ENCODE assay signal across 8 cellular contexts in genomic region chr3:197627772-197628523, GRCh38.
DNase-seq lines count a peak whose midpoint lies in the region; ATAC-seq and TF ChIP-seq lines count a peak whose summit lies in the region.
"Not testable (repeated sequence)": the region's sequence is repeated elsewhere in the genome, so short reads cannot be mapped to it uniquely, and the experiment has no call there.

No MANE protein-coding gene starts in this region.

- H3K9ac ChIP-seq in mucosa of rectum (ENCODE audit: low read depth in 1 of 2, low read length in 2 of 2) = peak overlapping the region; percentile 56 to 85

- DNase-seq in BE2C = peak; percentile 96
- DNase-seq in SK-N-DZ (ENCODE audit: low spot score) = peak; percentile 88
- DNase-seq in activated naive CD4-positive, alpha-beta T cell treated with anti-CD3 and anti-CD28 coated beads, Interleukin-2, amount 50 U/mL, for 16 hours = peak; percentile 88
- peak; percentile 68 for DNase-seq in fibroblast of the aortic adventitia (ENCODE audit: low read depth)
- peak; percentile 79 to 90 (median 88) for DNase-seq in stimulated activated CD4-positive, alpha-beta T cell treated with anti-CD3 and anti-CD28 coated beads, TNF-alpha, amount 100 ng/mL, for 24 hours (ENCODE audit: low read depth in 3 of 3)

- H3K27ac ChIP-seq in mucosa of rectum (ENCODE audit: low read depth in 2 of 2, low read length in 2 of 2) = peak overlapping the region; percentile 82 to 91

- TF ChIP-seq CTCF in BE2C (IDR thresholded peaks at IDR 0.05; ENCODE audit: low read depth, low read length); fibroblast of the aortic adventitia (IDR thresholded peaks at IDR 0.05; ENCODE audit: insufficient read depth, low read length): not testable (repeated sequence)

- H3K4me3 ChIP-seq in BE2C (ENCODE audit: low read depth, low read length) (peak overlapping the region; percentile 69), fibroblast of the aortic adventitia (ENCODE audit: low read depth, low read length) (peak overlapping the region; percentile 66), mucosa of rectum (ENCODE audit: low read length in 2 of 2) (peak overlapping the region; percentile 66 to 72)

- not testable (repeated sequence) for H3K27me3 ChIP-seq in BE2C; mucosa of rectum (ENCODE audit: control insufficient read depth in 2 of 2, insufficient read depth in 2 of 2, low read length in 2 of 2)

- H3K9me3 ChIP-seq in BE2C; mucosa of rectum (ENCODE audit: control insufficient read depth in 2 of 2, low read length in 2 of 2): not testable (repeated sequence)

- H3K36me3 ChIP-seq in BE2C; mucosa of rectum (ENCODE audit: control insufficient read depth in 2 of 2, insufficient read depth in 2 of 2, low read length in 2 of 2): not testable (repeated sequence)

- not testable (repeated sequence) for H3K4me1 ChIP-seq in BE2C; mucosa of rectum (ENCODE audit: control insufficient read depth in 2 of 2, insufficient read depth in 2 of 2, low read length in 2 of 2)

- peak; percentile 69 for ATAC-seq in GM19328 (IDR thresholded peaks at IDR 0.05; ENCODE audit: unreplicated experiment)
- ATAC-seq in HG03108 (IDR thresholded peaks at IDR 0.05; ENCODE audit: unreplicated experiment) = peak; percentile 70

Comparison
In these comparisons a context has a peak if more than half of its experiments do, and no peak if none do; other contexts are left out.
1. Peak in every context shown above with its lines: DNase-seq, ATAC-seq, H3K4me3 ChIP-seq and H3K27ac ChIP-seq.